ENCODE assay signal across 23 cellular contexts in the genomic region with DNA sequence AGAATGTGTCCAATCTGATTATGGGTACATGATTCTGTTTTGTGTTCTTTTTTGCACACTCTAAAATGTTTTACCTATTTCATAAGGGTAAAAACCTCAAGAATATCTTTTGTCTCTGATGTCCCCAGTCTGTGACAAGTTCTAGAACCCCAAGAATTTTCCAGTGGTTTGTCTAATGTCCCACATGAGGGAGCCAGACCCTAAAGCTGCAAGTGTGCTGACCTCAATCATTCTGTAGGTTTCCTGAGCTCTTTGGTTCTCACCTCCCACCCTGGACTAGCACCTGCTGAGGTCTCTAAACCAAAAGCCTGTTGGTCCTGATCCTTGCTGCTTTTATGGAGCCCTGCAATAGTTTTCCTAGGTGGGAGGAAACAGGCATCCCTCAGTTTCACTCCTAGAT.
"Had no signal": no experiment of that assay in that cellular context is flagged by ENCODE, and none has a peak within 500 bp of the region (broad histone marks: within the 10 kb centered on the region; RNA-seq: fewer than 3 reads in every experiment).

No MANE protein-coding gene starts in this region.

- H3K36me3 ChIP-seq: colonic mucosa, esophagus squamous epithelium, gastrocnemius medialis, thyroid gland had no signal

- H3K4me1 ChIP-seq: colonic mucosa, esophagus squamous epithelium, gastrocnemius medialis had no signal

- H3K9me3 ChIP-seq: colonic mucosa, esophagus squamous epithelium, gastrocnemius medialis, thyroid gland had no signal

- FAIRE-seq: astrocyte, islet of Langerhans had no signal

- H3K4me3 ChIP-seq: colonic mucosa, dorsolateral prefrontal cortex, esophagus squamous epithelium, gastrocnemius medialis, lung, thyroid gland had no signal

- H3K27ac ChIP-seq: colonic mucosa, dorsolateral prefrontal cortex, esophagus squamous epithelium, gastrocnemius medialis, thyroid gland had no signal

- DNase-seq: activated B cell treated with CpG ODN at 0.5 μM for 24 hours; activated CD4-positive, alpha-beta T cell treated with anti-CD3 and anti-CD28 coated beads for 36 hours; activated CD4-positive, alpha-beta T cell treated with anti-CD3 and anti-CD28 coated beads, Interleukin-2, amount 50 U/mL, for 48 hours; activated CD8-positive, alpha-beta memory T cell treated with anti-CD3 and anti-CD28 coated beads, Interleukin-2, amount 50 U/mL, for 48 hours; activated naive CD4-positive, alpha-beta T cell treated with Interleukin-2 at 50 U/mL for 16 hours; activated naive CD8-positive, alpha-beta T cell treated with anti-CD3 and anti-CD28 coated beads for 36 hours; activated T-cell treated with anti-CD3 and anti-CD28 coated beads, Interleukin-2, amount 50 U/mL, for 4 hours; colonic mucosa; dorsolateral prefrontal cortex; effector memory CD8-positive, alpha-beta T cell; esophagus squamous epithelium; gastrocnemius medialis; hippocampal formation; left colon; natural killer cell; retina; stimulated activated CD4-positive, alpha-beta T cell treated with anti-CD3 and anti-CD28 coated beads, Interleukin-4, amount 100 ng/mL, for 24 hours; substantia nigra; T-helper 9 cell; thyroid gland had no signal

- H3K27me3 ChIP-seq: colonic mucosa, gastrocnemius medialis, thyroid gland had no signal

- ATAC-seq: activated CD4-positive, alpha-beta T cell treated with anti-CD3 and anti-CD28 coated beads for 36 hours; activated T-cell treated with anti-CD3 and anti-CD28 coated beads, Interleukin-2, amount 50 U/mL, for 4 hours; effector memory CD8-positive, alpha-beta T cell; gastrocnemius medialis; left colon; natural killer cell had no signal
